ENCODE assay signal across 19 cellular contexts in the genomic region with DNA sequence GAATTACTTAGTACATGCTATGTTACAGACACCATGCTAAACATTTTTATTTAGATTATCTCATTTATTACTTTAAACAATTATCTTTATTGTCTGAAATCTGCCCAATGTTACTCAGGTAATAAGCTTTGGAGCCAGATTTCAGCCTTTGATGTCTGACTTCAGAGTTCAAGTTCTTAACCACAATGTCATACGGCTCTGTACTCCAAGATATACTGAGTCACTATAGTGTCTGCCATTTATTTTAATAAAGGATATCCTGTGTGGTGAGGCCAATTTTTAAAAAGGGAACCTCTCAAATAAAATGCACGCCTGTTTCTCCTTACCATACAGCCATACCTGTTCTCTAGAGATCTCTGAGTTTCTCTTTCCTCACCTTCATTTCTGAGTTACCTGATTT.
"Had no signal": no experiment of that assay in that cellular context is flagged by ENCODE, and none has a peak within 500 bp of the region (broad histone marks: within the 10 kb centered on the region; RNA-seq: fewer than 3 reads in every experiment).

No MANE protein-coding gene starts in this region.

- H3K36me3 Mint-ChIP-seq: activated naive CD8-positive, alpha-beta T cell treated with anti-CD3 and anti-CD28 coated beads, Interleukin-2, amount 10 ng/mL, durations not matched to agents 7 days and 5 days; natural killer cell treated with Interleukin-12 subunit alpha and Interleukin-12 subunit beta and Interleukin-15 and Interleukin-18, amount 100 ng/mL, for 72 hours; stimulated activated naive B cell treated with anti-CD40 and anti-IgM and Interleukin-4, amounts not matched to agents 10 μg/mL and 1 μg/mL and 100 μg/mL, for 72 hours had no signal

- H3K27me3 ChIP-seq: gastroesophageal sphincter, right lobe of liver had no signal

- H3K9me3 ChIP-seq: gastroesophageal sphincter, left ventricle myocardium inferior, psoas muscle, right lobe of liver had no signal

- H3K27me3 Mint-ChIP-seq: activated naive CD8-positive, alpha-beta T cell treated with anti-CD3 and anti-CD28 coated beads, Interleukin-2, amount 10 ng/mL, durations not matched to agents 7 days and 5 days; natural killer cell treated with Interleukin-12 subunit alpha and Interleukin-12 subunit beta and Interleukin-15 and Interleukin-18, amount 100 ng/mL, for 72 hours; stimulated activated naive B cell treated with anti-CD40 and anti-IgM and Interleukin-4, amounts not matched to agents 10 μg/mL and 1 μg/mL and 100 μg/mL, for 72 hours had no signal

- H3K4me3 Mint-ChIP-seq: activated naive CD8-positive, alpha-beta T cell treated with anti-CD3 and anti-CD28 coated beads, Interleukin-2, amount 10 ng/mL, durations not matched to agents 7 days and 5 days; activated T-cell treated with anti-CD3 and anti-CD28 coated beads, Interleukin-2, amount 50 U/mL, for 4 hours; natural killer cell treated with Interleukin-12 subunit alpha and Interleukin-12 subunit beta and Interleukin-15 and Interleukin-18, amount 100 ng/mL, for 72 hours; stimulated activated naive B cell treated with anti-CD40 and anti-IgM and Interleukin-4, amounts not matched to agents 10 μg/mL and 1 μg/mL and 100 μg/mL, for 72 hours; T-helper 1 cell treated with Interleukin-12 subunit alpha and Interleukin-12 subunit beta and Interleukin-4 antibody, amounts not matched to agents 30 μg/mL and 1 μg/mL, for 36 hours had no signal

- H3K36me3 ChIP-seq: gastroesophageal sphincter, left ventricle myocardium inferior, right lobe of liver had no signal

- H3K4me1 ChIP-seq: gastroesophageal sphincter, left ventricle myocardium inferior, psoas muscle, right lobe of liver had no signal

- H3K4me1 Mint-ChIP-seq: activated naive CD8-positive, alpha-beta T cell treated with anti-CD3 and anti-CD28 coated beads, Interleukin-2, amount 10 ng/mL, durations not matched to agents 7 days and 5 days; stimulated activated naive B cell treated with anti-CD40 and anti-IgM and Interleukin-4, amounts not matched to agents 10 μg/mL and 1 μg/mL and 100 μg/mL, for 72 hours had no signal

- DNase-seq: activated CD4-positive, alpha-beta T cell treated with anti-CD3 and anti-CD28 coated beads, Interleukin-2, amount 50 U/mL, for 48 hours; activated CD4-positive, CD25-positive, alpha-beta regulatory T cell treated with anti-CD3 and anti-CD28 coated beads, Interleukin-2, amount 50 U/mL, for 72 hours; activated gamma-delta T cell treated with Interleukin-2 at 50 U/mL for 16 hours; activated naive CD8-positive, alpha-beta T cell treated with anti-CD3 and anti-CD28 coated beads, Interleukin-2, amount 10 ng/mL, durations not matched to agents 7 days and 5 days; activated T-cell treated with anti-CD3 and anti-CD28 coated beads, Interleukin-2, amount 50 U/mL, for 4 hours; caudate nucleus; effector memory CD4-positive, alpha-beta T cell; left ventricle myocardium inferior; mesenchymal stem cell; nucleus accumbens; psoas muscle; right lobe of liver; stimulated activated CD4-positive, alpha-beta T cell treated with anti-CD3 and anti-CD28 coated beads, Interleukin-2, amount 100 ng/mL, for 24 hours; stimulated activated naive B cell treated with anti-CD40 and anti-IgM and Interleukin-4, amounts not matched to agents 10 μg/mL and 1 μg/mL and 100 μg/mL, for 72 hours; trophoblast cell had no signal

- H3K27ac ChIP-seq: epithelial cell of prostate, gastroesophageal sphincter, left ventricle myocardium inferior, psoas muscle, right lobe of liver had no signal

- ATAC-seq: activated T-cell treated with anti-CD3 and anti-CD28 coated beads, Interleukin-2, amount 50 U/mL, for 4 hours; gastroesophageal sphincter; natural killer cell treated with Interleukin-12 subunit alpha and Interleukin-12 subunit beta and Interleukin-15 and Interleukin-18, amount 100 ng/mL, for 72 hours; psoas muscle; right lobe of liver; stimulated activated naive B cell treated with anti-CD40 and anti-IgM and Interleukin-4, amounts not matched to agents 10 μg/mL and 1 μg/mL and 100 μg/mL, for 72 hours had no signal

- H3K4me3 ChIP-seq: gastroesophageal sphincter, left ventricle myocardium inferior, psoas muscle, right lobe of liver had no signal

- H3K27ac Mint-ChIP-seq: activated naive CD8-positive, alpha-beta T cell treated with anti-CD3 and anti-CD28 coated beads, Interleukin-2, amount 10 ng/mL, durations not matched to agents 7 days and 5 days; natural killer cell treated with Interleukin-12 subunit alpha and Interleukin-12 subunit beta and Interleukin-15 and Interleukin-18, amount 100 ng/mL, for 72 hours; stimulated activated naive B cell treated with anti-CD40 and anti-IgM and Interleukin-4, amounts not matched to agents 10 μg/mL and 1 μg/mL and 100 μg/mL, for 72 hours; T-helper 1 cell treated with Interleukin-12 subunit alpha and Interleukin-12 subunit beta and Interleukin-4 antibody, amounts not matched to agents 30 μg/mL and 1 μg/mL, for 36 hours had no signal
